In the genomic region with DNA sequence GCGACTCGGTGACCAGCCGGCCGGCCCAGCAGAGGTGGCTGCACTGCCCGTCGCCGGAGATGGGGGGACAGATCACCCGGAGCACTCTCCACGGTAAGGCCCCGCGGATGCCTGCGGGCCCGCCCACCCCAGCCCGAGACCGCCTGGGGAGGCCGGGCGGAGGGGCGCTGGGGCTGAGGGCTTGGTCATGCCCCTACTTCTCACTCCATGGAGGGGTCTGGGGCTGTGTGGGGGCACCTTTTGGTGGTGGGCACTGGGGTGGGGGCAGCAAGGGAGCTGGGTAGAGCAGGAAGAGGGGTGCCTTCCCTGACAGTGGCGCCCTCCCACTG, we compare ENCODE assay signal across 10 cellular contexts.
A peak's percentile ranks its signal among the peaks of the same experiment; 100 is the strongest.
DNase-seq lines count a peak whose midpoint lies in the region; ATAC-seq and TF ChIP-seq lines count a peak whose summit lies in the region.
"Had no signal": no experiment of that assay in that cellular context is flagged by ENCODE, and none has a peak within 500 bp of the region (broad histone marks: within the 10 kb centered on the region; RNA-seq: fewer than 3 reads in every experiment).

No MANE protein-coding gene starts in this region.

- intact Hi-C loops in activated T-helper 2 cell treated with anti-CD3 and anti-CD28 coated beads, Interferon-gamma antibody, Interleukin-2, Interleukin-4, amounts not matched to agents 10 μg/mL and 5 μg/mL and 100 μg/mL, durations not matched to agents 14 hours and 24 hours and 36 hours (cut with micrococcal nuclease) = no loop called here

- ATAC-seq in GM23338 = peak; percentile 25

- no peak overlapping the region for H3K27ac Mint-ChIP-seq in GM23338
- H3K27ac Mint-ChIP-seq in activated T-helper 2 cell treated with anti-CD3 and anti-CD28 coated beads, Interferon-gamma antibody, Interleukin-2, Interleukin-4, amounts not matched to agents 10 μg/mL and 5 μg/mL and 100 μg/mL, durations not matched to agents 14 hours and 24 hours and 36 hours = no peak overlapping the region

- DNase-seq in GM23338 (ENCODE audit: low spot score) (no peak), smooth muscle cell (lab: John Stamatoyannopoulos, UW; ENCODE audit: unreplicated experiment) (no peak), HUDEP-2 (lab: John Stamatoyannopoulos, UW; ENCODE audit: unreplicated experiment in 76 of 76) (no peak), islet precursor cell (no peak), globus pallidus (ENCODE audit: low spot score) (no peak), NCI-H69 (lab: John Stamatoyannopoulos, UW) (no peak)
- no peak for DNase-seq in activated T-helper 2 cell treated with anti-CD3 and anti-CD28 coated beads, Interferon-gamma antibody, Interleukin-2, Interleukin-4, amounts not matched to agents 10 μg/mL and 5 μg/mL and 100 μg/mL, durations not matched to agents 14 hours and 24 hours and 36 hours (ENCODE audit: low spot score)
- DNase-seq: NCI-H2081 treated with DMSO at 0.1 percent for 48 hours had no signal

- H3K27me3 ChIP-seq in GM23338 (ENCODE audit: insufficient read depth) = peaks cover 18% of the 10 kb centered on the region
- peaks cover 35% of the 10 kb centered on the region for H3K27me3 ChIP-seq in smooth muscle cell (ENCODE audit: low read depth)

- H3K4me1 Mint-ChIP-seq in GM23338 = no peaks in the 10 kb centered on the region; the same call in 2 of the 3 replicates
- H3K4me1 Mint-ChIP-seq in activated T-helper 2 cell treated with anti-CD3 and anti-CD28 coated beads, Interferon-gamma antibody, Interleukin-2, Interleukin-4, amounts not matched to agents 10 μg/mL and 5 μg/mL and 100 μg/mL, durations not matched to agents 14 hours and 24 hours and 36 hours (ENCODE audit: low read depth) = peaks cover 24% of the 10 kb centered on the region

- peak overlapping the region; percentile 57 for H3K4me3 ChIP-seq in GM23338
- H3K4me3 ChIP-seq in iPS-18c (ENCODE audit: insufficient read depth, low read depth, low read length) = peak overlapping the region; percentile 44
- H3K4me3 ChIP-seq in smooth muscle cell = peak overlapping the region; percentile 49

- peak overlapping the region; percentile 72 for H3K4me3 Mint-ChIP-seq in GM23338
- H3K4me3 Mint-ChIP-seq in activated T-helper 2 cell treated with anti-CD3 and anti-CD28 coated beads, Interferon-gamma antibody, Interleukin-2, Interleukin-4, amounts not matched to agents 10 μg/mL and 5 μg/mL and 100 μg/mL, durations not matched to agents 14 hours and 24 hours and 36 hours (ENCODE audit: low read depth) = peak overlapping the region; percentile 45

- H3K9me3 ChIP-seq in iPS-18c (ENCODE audit: control insufficient read depth, insufficient read depth, low read length) (no peaks in the 10 kb centered on the region), smooth muscle cell (replicated peaks; ENCODE audit: low read depth) (no peaks in the 10 kb centered on the region)

- H2AFZ ChIP-seq in GM23338 (peak overlapping the region; percentile 63), smooth muscle cell (ENCODE audit: low read depth) (no peak overlapping the region)

- H3K4me1 ChIP-seq in GM23338 (ENCODE audit: insufficient read depth) (no peaks in the 10 kb centered on the region), smooth muscle cell (ENCODE audit: low read depth) (peaks cover 9% of the 10 kb centered on the region)

- H3K36me3 Mint-ChIP-seq in GM23338 (ENCODE audit: low read depth) = no peaks in the 10 kb centered on the region
- no peaks in the 10 kb centered on the region for H3K36me3 Mint-ChIP-seq in activated T-helper 2 cell treated with anti-CD3 and anti-CD28 coated beads, Interferon-gamma antibody, Interleukin-2, Interleukin-4, amounts not matched to agents 10 μg/mL and 5 μg/mL and 100 μg/mL, durations not matched to agents 14 hours and 24 hours and 36 hours (ENCODE audit: low read depth)

- no peaks in the 10 kb centered on the region for H3K9me2 ChIP-seq in GM23338 (ENCODE audit: insufficient read depth)

- H3K79me2 ChIP-seq in GM23338 (replicated peaks; ENCODE audit: insufficient read depth) = no peaks in the 10 kb centered on the region
- H3K79me2 ChIP-seq in smooth muscle cell (ENCODE audit: low read depth) = no peaks in the 10 kb centered on the region

- H3F3A ChIP-seq in GM23338 (replicated peaks; ENCODE audit: low read depth) (no peaks in the 10 kb centered on the region), smooth muscle cell (ENCODE audit: low read depth) (no peaks in the 10 kb centered on the region)

- no peak for TF ChIP-seq CTCF in GM23338 (conservative IDR thresholded peaks at IDR 0.05; ENCODE audit: low read depth in 2 of 2)
- no peak for TF ChIP-seq CTCF in smooth muscle cell (IDR thresholded peaks at IDR 0.05; ENCODE audit: borderline replicate concordance, insufficient read depth, poor library complexity, severe bottlenecking)

- peaks cover 18% of the 10 kb centered on the region for H3K27me3 Mint-ChIP-seq in GM23338 (ENCODE audit: insufficient read depth, low read depth, poor library complexity)
- peaks cover 15% of the 10 kb centered on the region for H3K27me3 Mint-ChIP-seq in activated T-helper 2 cell treated with anti-CD3 and anti-CD28 coated beads, Interferon-gamma antibody, Interleukin-2, Interleukin-4, amounts not matched to agents 10 μg/mL and 5 μg/mL and 100 μg/mL, durations not matched to agents 14 hours and 24 hours and 36 hours (ENCODE audit: low read depth)

- H3K36me3 ChIP-seq in GM23338 (ENCODE audit: insufficient read depth) = no peaks in the 10 kb centered on the region
- no peaks in the 10 kb centered on the region for H3K36me3 ChIP-seq in smooth muscle cell (ENCODE audit: low read depth)

- H3K9ac ChIP-seq in smooth muscle cell (ENCODE audit: low read depth) = no peak overlapping the region

- H3K9me3 Mint-ChIP-seq in GM23338 = no peaks in the 10 kb centered on the region
- no peaks in the 10 kb centered on the region for H3K9me3 Mint-ChIP-seq in activated T-helper 2 cell treated with anti-CD3 and anti-CD28 coated beads, Interferon-gamma antibody, Interleukin-2, Interleukin-4, amounts not matched to agents 10 μg/mL and 5 μg/mL and 100 μg/mL, durations not matched to agents 14 hours and 24 hours and 36 hours

- H3K27ac ChIP-seq in GM23338 (ENCODE audit: low read depth) = no peak overlapping the region
- H3K27ac ChIP-seq in smooth muscle cell (ENCODE audit: low read depth) = no peak overlapping the region
- H3K27ac ChIP-seq: epithelial cell of prostate had no signal

- H4K20me1 ChIP-seq in GM23338 (replicated peaks; ENCODE audit: insufficient read depth) = no peaks in the 10 kb centered on the region
- no peaks in the 10 kb centered on the region for H4K20me1 ChIP-seq in smooth muscle cell (ENCODE audit: low read depth)

- peak overlapping the region; percentile 83 for H3K4me2 ChIP-seq in GM23338
- peak overlapping the region; percentile 86 for H3K4me2 ChIP-seq in smooth muscle cell

- no CpG with 5 or more reads among the region's 19 CpGs for WGBS in smooth muscle cell (ENCODE audit: low lambda C conversion rate)

TF ChIP-seq in GM23338, 12 proteins besides CTCF, POLR2A, EP300 and RAD21 (continues in another document):
- TF ChIP-seq STAT1 (IDR thresholded peaks at IDR 0.05; ENCODE audit: unreplicated experiment) = no peak
- TF ChIP-seq, protein P1, sequence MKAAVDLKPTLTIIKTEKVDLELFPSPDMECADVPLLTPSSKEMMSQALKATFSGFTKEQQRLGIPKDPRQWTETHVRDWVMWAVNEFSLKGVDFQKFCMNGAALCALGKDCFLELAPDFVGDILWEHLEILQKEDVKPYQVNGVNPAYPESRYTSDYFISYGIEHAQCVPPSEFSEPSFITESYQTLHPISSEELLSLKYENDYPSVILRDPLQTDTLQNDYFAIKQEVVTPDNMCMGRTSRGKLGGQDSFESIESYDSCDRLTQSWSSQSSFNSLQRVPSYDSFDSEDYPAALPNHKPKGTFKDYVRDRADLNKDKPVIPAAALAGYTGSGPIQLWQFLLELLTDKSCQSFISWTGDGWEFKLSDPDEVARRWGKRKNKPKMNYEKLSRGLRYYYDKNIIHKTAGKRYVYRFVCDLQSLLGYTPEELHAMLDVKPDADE (IDR thresholded peaks at IDR 0.05) = no peak
- TF ChIP-seq ZNF114 (CRISPR knock-in tag; IDR thresholded peaks at IDR 0.05) = no peak
- TF ChIP-seq JUNB (IDR thresholded peaks at IDR 0.05; ENCODE audit: unreplicated experiment) = no peak
- no peak for TF ChIP-seq CREB1 (CRISPR knock-in tag; IDR thresholded peaks at IDR 0.05; ENCODE audit: low read depth)
- TF ChIP-seq NANOG (IDR thresholded peaks at IDR 0.05; ENCODE audit: borderline replicate concordance) = no peak
- TF ChIP-seq REST (IDR thresholded peaks at IDR 0.05; ENCODE audit: unreplicated experiment) = no peak
- TF ChIP-seq EZH2 (IDR thresholded peaks at IDR 0.05; ENCODE audit: low read depth, unreplicated experiment) = no peak
- TF ChIP-seq ZNF331 (CRISPR knock-in tag; IDR thresholded peaks at IDR 0.05; ENCODE audit: low read depth) = no peak
